ENCODE assay signal across 8 cellular contexts in genomic region chr4:4488405-4489404, GRCh38. TPM values are rescaled to one million over a fixed set of nuclear protein-coding genes. Genes with fewer than 3 reads are reported as not detected.
A peak's percentile ranks its signal among the peaks of the same experiment; 100 is the strongest.
DNase-seq lines count a peak whose midpoint lies in the region; ATAC-seq and TF ChIP-seq lines count a peak whose summit lies in the region.

No MANE protein-coding gene starts in this region.

- CTCF ChIA-PET in activated CD8-positive, alpha-beta T cell treated with anti-CD3 and anti-CD28 coated beads for 36 hours (lab: Charles Lee), result interaction anchor here (0.6 to 4.2 kb wide), 18 partner anchors 10 to 387 kb away, joined by 3 to 18 read pairs (median 4); no protein-coding TSS in a partner anchor

- H3K4me3 ChIP-seq in endodermal cell (ENCODE audit: low read length), result no peak overlapping the region

- no peak overlapping the region for H3K27ac Mint-ChIP-seq in activated CD8-positive, alpha-beta T cell treated with anti-CD3 and anti-CD28 coated beads for 36 hours
- H3K27ac Mint-ChIP-seq in endodermal cell, result no peak overlapping the region

- intact Hi-C loops in activated CD8-positive, alpha-beta T cell treated with anti-CD3 and anti-CD28 coated beads for 36 hours (cut with micrococcal nuclease), result loop anchor here (5.0 kb wide), 1 partner anchor 369 kb away; the partner anchor contains the start of gene MSX1

- H3K4me3 Mint-ChIP-seq in activated CD8-positive, alpha-beta T cell treated with anti-CD3 and anti-CD28 coated beads for 36 hours, result no peak overlapping the region
- no peak overlapping the region for H3K4me3 Mint-ChIP-seq in endodermal cell

- no peaks in the 10 kb centered on the region for H3K27me3 Mint-ChIP-seq in activated CD8-positive, alpha-beta T cell treated with anti-CD3 and anti-CD28 coated beads for 36 hours
- no peaks in the 10 kb centered on the region for H3K27me3 Mint-ChIP-seq in endodermal cell (ENCODE audit: insufficient read depth)

- 17 to 21% methylated on average over 5 to 6 of the region's 6 CpGs for WGBS in endodermal cell (ENCODE audit: insufficient coverage in 1 of 2, insufficient read length in 1 of 2), 2 experiments

- H3K27ac ChIP-seq in C4-2B (no peak overlapping the region), endodermal cell (ENCODE audit: low read depth, low read length) (no peak overlapping the region)

- H3K27me3 ChIP-seq in endodermal cell (ENCODE audit: control insufficient read depth, insufficient read depth, low read length, poor library complexity, severe bottlenecking), result no peaks in the 10 kb centered on the region

- no peaks in the 10 kb centered on the region for H3K9me3 Mint-ChIP-seq in activated CD8-positive, alpha-beta T cell treated with anti-CD3 and anti-CD28 coated beads for 36 hours
- H3K9me3 Mint-ChIP-seq in endodermal cell, result no peaks in the 10 kb centered on the region

- H3K36me3 Mint-ChIP-seq in activated CD8-positive, alpha-beta T cell treated with anti-CD3 and anti-CD28 coated beads for 36 hours (ENCODE audit: low read depth), result no peaks in the 10 kb centered on the region
- no peaks in the 10 kb centered on the region for H3K36me3 Mint-ChIP-seq in endodermal cell (ENCODE audit: low read depth)

- DNase-seq in NCI-H69 (lab: John Stamatoyannopoulos, UW) (peak; percentile 76), endodermal cell (peak; percentile 87), mucosa of gallbladder (ENCODE audit: low spot score) (peak; percentile 74)
- DNase-seq in activated CD8-positive, alpha-beta T cell treated with anti-CD3 and anti-CD28 coated beads for 36 hours, result peak; percentile 86
- peak; percentile 49 for DNase-seq in stimulated activated CD8-positive, alpha-beta memory T cell treated with anti-CD3 and anti-CD28 coated beads, Interleukin-7, amount 100 ng/mL, for 24 hours (ENCODE audit: low read depth)

- ATAC-seq in GM18873 (IDR thresholded peaks at IDR 0.05; ENCODE audit: low FRiP score, unreplicated experiment) (peak; percentile 78), HG03108 (IDR thresholded peaks at IDR 0.05; ENCODE audit: unreplicated experiment) (peak; percentile 53)
- ATAC-seq in activated CD8-positive, alpha-beta T cell treated with anti-CD3 and anti-CD28 coated beads for 36 hours, result peak; percentile 90

- POLR2A ChIA-PET in activated CD8-positive, alpha-beta T cell treated with anti-CD3 and anti-CD28 coated beads for 36 hours (lab: Charles Lee), result interaction anchor here (0.6 kb wide), 1 partner anchor 51 kb away, joined by 3 read pairs; no protein-coding TSS in a partner anchor

- H3K36me3 ChIP-seq in endodermal cell (ENCODE audit: control insufficient read depth, insufficient read depth, low read length), result no peaks in the 10 kb centered on the region

- no peak overlapping the region for H3K9ac ChIP-seq in endodermal cell (ENCODE audit: extremely low read depth, low read length, poor library complexity, severe bottlenecking)

- H3K4me1 Mint-ChIP-seq in activated CD8-positive, alpha-beta T cell treated with anti-CD3 and anti-CD28 coated beads for 36 hours (ENCODE audit: low read depth), result peaks cover 7% of the 10 kb centered on the region
- H3K4me1 Mint-ChIP-seq in endodermal cell, result no peaks in the 10 kb centered on the region

- no peaks in the 10 kb centered on the region for H3K4me1 ChIP-seq in endodermal cell (ENCODE audit: control insufficient read depth, insufficient read depth, low read length)

- H3K9me3 ChIP-seq in endodermal cell (ENCODE audit: control insufficient read depth, low read length), result no peaks in the 10 kb centered on the region

- TF ChIP-seq CTCF in C4-2B (conservative IDR thresholded peaks at IDR 0.05), result peak; percentile 93
- TF ChIP-seq CTCF in activated CD8-positive, alpha-beta T cell treated with anti-CD3 and anti-CD28 coated beads for 36 hours (IDR thresholded peaks at IDR 0.05), result peak; percentile 86
- peak; percentile 97 for TF ChIP-seq CTCF in endodermal cell (conservative IDR thresholded peaks at IDR 0.05)

RNA-seq across cellular contexts. Expression of gene STX18, which starts 53.1 kb away (rescaled TPM):
- 10 to 100 TPM; 19.5 to 20.0 TPM for total RNA-seq in activated CD8-positive, alpha-beta T cell treated with anti-CD3 and anti-CD28 coated beads for 36 hours
- total RNA-seq in endodermal cell (10 to 100 TPM; 26.9 to 33.3 TPM), mucosa of gallbladder (32.4 TPM)
- 30.9 TPM for polyA plus RNA-seq in endodermal cell (2013, experiment 1 of 2)
- polyA plus RNA-seq in endodermal cell (2013, experiment 2 of 2), result 27.2 TPM
